15 cellular contexts compared by ENCODE assay signal in genomic region chr9:133360400-133361393, GRCh38. TPM values are rescaled to one million over a fixed set of nuclear protein-coding genes. Genes with fewer than 3 reads are reported as not detected.
A peak's percentile ranks its signal among the peaks of the same experiment; 100 is the strongest.
DNase-seq lines count a peak whose midpoint lies in the region; ATAC-seq, FAIRE-seq and TF ChIP-seq lines count a peak whose summit lies in the region.
"Had no signal": no experiment of that assay in that cellular context is flagged by ENCODE, and none has a peak within 500 bp of the region (broad histone marks: within the 10 kb centered on the region; RNA-seq: fewer than 3 reads in every experiment).

No MANE protein-coding gene starts in this region.

- FAIRE-seq in GM12892 (lab: Jason Lieb, UNC) (no peak), K562 (lab: Jason Lieb, UNC) (peak; percentile 64)

- H3K4me3 Mint-ChIP-seq in nephron progenitor cell = no peak overlapping the region

- no peak for DNase-seq in GM12892 (ENCODE audit: insufficient read length)
- DNase-seq in RWPE1 (ENCODE audit: low spot score) = no peak
- no peak for DNase-seq in K562 (ENCODE audit: extremely low read depth in 1 of 4, low spot score in 3 of 4)
- DNase-seq in nephron progenitor cell = no peak
- no peak for DNase-seq in body of pancreas
- DNase-seq in GM20000 (ENCODE audit: low spot score) = no peak
- DNase-seq in SK-N-SH = no peak
- DNase-seq: activated CD8-positive, alpha-beta memory T cell treated with anti-CD3 and anti-CD28 coated beads, Interleukin-2, amount 50 U/mL, for 48 hours; Calu3; NCI-H1048; NCI-H446; retina; T-helper 9 cell had no signal

- H3K4me1 ChIP-seq in K562 (replicated peaks in 1 of 2; ENCODE audit: control insufficient read depth in 2 of 2, insufficient read depth in 2 of 2, low read length in 2 of 2) (peaks cover 13 to 42% of the 10 kb centered on the region in 2 experiments; a peak in 4 of 5 replicates), body of pancreas (peaks cover 40% of the 10 kb centered on the region), SK-N-SH (ENCODE audit: control insufficient read depth in 1 of 2, insufficient read depth in 2 of 2, low read depth in 1 of 2, low read length in 1 of 2) (peaks cover 8 to 21% of the 10 kb centered on the region in 2 experiments; a peak in 2 of 4 replicates)

- in situ Hi-C loops in K562 (cut with MboI) = no loop called here

- H4K20me1 ChIP-seq in K562 (replicated peaks; ENCODE audit: control insufficient read depth, insufficient read depth, low read length) (peaks cover 35% of the 10 kb centered on the region), SK-N-SH (ENCODE audit: insufficient read depth) (peaks cover 34% of the 10 kb centered on the region)

- TF ChIP-seq RAD21 in K562 (CRISPR knock-in tag; conservative IDR thresholded peaks at IDR 0.05 in 1 of 2, IDR thresholded peaks at IDR 0.05 in 1 of 2) (no peak), SK-N-SH (IDR thresholded peaks at IDR 0.05; ENCODE audit: low read length) (no peak)

- H3K27ac Mint-ChIP-seq in nephron progenitor cell = peak overlapping the region; percentile 86

- no peak for TF ChIP-seq CTCF in RWPE1 (conservative IDR thresholded peaks at IDR 0.05; ENCODE audit: low read depth)
- no peak for TF ChIP-seq CTCF in K562 (IDR thresholded peaks at IDR 0.05 in 2 of 3, conservative IDR thresholded peaks at IDR 0.05 in 1 of 3; ENCODE audit: insufficient read depth in 2 of 3, low read depth in 1 of 3, low read length in 3 of 3)
- TF ChIP-seq CTCF in nephron progenitor cell (IDR thresholded peaks at IDR 0.05) = no peak
- TF ChIP-seq CTCF in body of pancreas (IDR thresholded peaks at IDR 0.05) = no peak
- TF ChIP-seq CTCF in GM20000 (IDR thresholded peaks at IDR 0.05; ENCODE audit: extremely low read depth, missing control alignments) = no peak
- TF ChIP-seq CTCF in SK-N-SH (IDR thresholded peaks at IDR 0.05) = no peak

- TF ChIP-seq EP300 in K562 (IDR thresholded peaks at IDR 0.05; ENCODE audit: low read length) (no peak), SK-N-SH (IDR thresholded peaks at IDR 0.05; ENCODE audit: borderline replicate concordance in 1 of 2, low read depth in 1 of 2, low read length in 1 of 2) (no peak)

- TF ChIP-seq POLR2A in GM12892 (IDR thresholded peaks at IDR 0.05; ENCODE audit: low read depth, low read length) = 0 out of 2 replicates have a peak, but pooled peaks have one; percentile 38
- peak; percentile 61 for TF ChIP-seq POLR2A in K562 (conservative IDR thresholded peaks at IDR 0.05)
- no peak for TF ChIP-seq POLR2A in body of pancreas (IDR thresholded peaks at IDR 0.05)

- H3K27me3 Mint-ChIP-seq in nephron progenitor cell (ENCODE audit: low read depth, poor library complexity) = no peaks in the 10 kb centered on the region

- peaks cover 41% of the 10 kb centered on the region for H3K36me3 Mint-ChIP-seq in nephron progenitor cell (ENCODE audit: low read depth)

- no peaks in the 10 kb centered on the region for H3K9me2 ChIP-seq in SK-N-SH

- no peaks in the 10 kb centered on the region for H3K9me1 ChIP-seq in K562 (ENCODE audit: control insufficient read depth, insufficient read depth, low read length)

- peak overlapping the region in 1 of 2 experiments; percentile 70; a peak in 1 of 4 replicates for H3K9ac ChIP-seq in K562 (ENCODE audit: insufficient read depth in 1 of 2, low read depth in 2 of 2, low read length in 2 of 2)
- no peak overlapping the region for H3K9ac ChIP-seq in SK-N-SH

- CTCF ChIA-PET in RWPE1 (lab: Yijun Ruan, JAX) = interaction anchor here (0.6 to 1.3 kb wide), 4 partner anchors 14 to 44 kb away, joined by 3 to 5 read pairs (median 4); no protein-coding TSS in a partner anchor
- CTCF ChIA-PET in K562 (lab: Yijun Ruan, JAX; ENCODE audit: low intra/inter-chr PET ratio) = no interaction called here
- CTCF ChIA-PET in SK-N-SH (lab: Yijun Ruan, JAX) = interaction anchor here (0.8 to 3.3 kb wide), 4 partner anchors 15 to 125 kb away, joined by 3 to 19 read pairs (median 4); no protein-coding TSS in a partner anchor

- no peaks in the 10 kb centered on the region for H3K27me3 ChIP-seq in K562 (ENCODE audit: control insufficient read depth in 2 of 2, insufficient read depth in 2 of 2, low read length in 2 of 2)
- no peaks in the 10 kb centered on the region for H3K27me3 ChIP-seq in body of pancreas
- no peaks in the 10 kb centered on the region for H3K27me3 ChIP-seq in SK-N-SH (ENCODE audit: insufficient read depth)

- H3K9me3 ChIP-seq in K562 (replicated peaks; ENCODE audit: control insufficient read depth, insufficient read depth, low read depth, low read length) (no peaks in the 10 kb centered on the region), body of pancreas (no peaks in the 10 kb centered on the region), SK-N-SH (no peaks in the 10 kb centered on the region)
- H3K9me3 ChIP-seq: thoracic aorta had no signal

- H2AFZ ChIP-seq in K562 (ENCODE audit: low read depth, low read length) (no peak overlapping the region), SK-N-SH (ENCODE audit: low read depth) (no peak overlapping the region)

- no peak overlapping the region for H3K4me3 ChIP-seq in K562
- H3K4me3 ChIP-seq in body of pancreas = no peak overlapping the region
- no peak overlapping the region for H3K4me3 ChIP-seq in SK-N-SH (ENCODE audit: low read depth in 2 of 2, low read length in 1 of 2)
- H3K4me3 ChIP-seq: thoracic aorta had no signal

- H3F3A ChIP-seq in SK-N-SH (replicated peaks; ENCODE audit: insufficient read depth) = peaks cover 24% of the 10 kb centered on the region

- BruUV-seq in K562 (replicated peaks; lab: Mats Ljungman, UMichigan) = no TSS peak

- no peaks in the 10 kb centered on the region for H3K9me3 Mint-ChIP-seq in nephron progenitor cell

- peak overlapping the region; percentile 75 for H3K27ac ChIP-seq in RWPE1
- no peak overlapping the region for H3K27ac ChIP-seq in K562 (ENCODE audit: extremely low read depth, low read depth, low read length)
- peak overlapping the region in 1 of 4 donors; percentile 17 for H3K27ac ChIP-seq in body of pancreas
- no peak overlapping the region for H3K27ac ChIP-seq in SK-N-SH (ENCODE audit: low read depth in 2 of 2, low read length in 1 of 2)
- H3K27ac ChIP-seq: thoracic aorta had no signal

- intact Hi-C loops in K562 (cut with micrococcal nuclease) (no loop called here), body of pancreas (cut with DNase I) (no loop called here)

- H3K4me1 Mint-ChIP-seq in nephron progenitor cell = peaks cover 34% of the 10 kb centered on the region

- POLR2A ChIA-PET in RWPE1 (lab: Yijun Ruan, JAX; ENCODE audit: low non-redundant PET) (interaction anchor here (0.6 kb wide), 1 partner anchor 29 kb away, joined by 4 read pairs; no protein-coding TSS in a partner anchor), K562 (lab: Yijun Ruan, JAX) (interaction anchor here (0.7 to 7.4 kb wide), 6 partner anchors 10 to 461 kb away, joined by 3 to 109 read pairs (median 6); partner anchors contain the start of gene CACFD1), SK-N-SH (lab: Yijun Ruan, JAX) (interaction anchor here (1.2 kb wide), 1 partner anchor 13 kb away, joined by 4 read pairs; the partner anchor contains the start of genes MED22 and RPL7A)

- WGBS in K562 (ENCODE audit: insufficient coverage, low coverage, missing lambda C conversion rate) = 86% methylated on average over 18 of the region's 21 CpGs
- 66 to 73% methylated on average over 21 of the region's 21 CpGs for WGBS in body of pancreas, 2 donors
- WGBS in SK-N-SH (ENCODE audit: low lambda C conversion rate) = 91% methylated on average over 19 of the region's 21 CpGs

- no peak overlapping the region for H3K4me2 ChIP-seq in K562 (ENCODE audit: insufficient read depth, low read length)
- no peak overlapping the region for H3K4me2 ChIP-seq in SK-N-SH

- peak; percentile 1; the same call in 1 of the 3 replicates for ATAC-seq in K562
- no peak for ATAC-seq in body of pancreas
- ATAC-seq: Panc1 had no signal

- H3K79me2 ChIP-seq in K562 (ENCODE audit: control insufficient read depth, insufficient read depth, low read length) (peaks cover 26% of the 10 kb centered on the region), SK-N-SH (ENCODE audit: insufficient read depth) (peaks cover 59% of the 10 kb centered on the region)

- H3K36me3 ChIP-seq in K562 (ENCODE audit: control insufficient read depth, insufficient read depth, low read length) (peaks cover 82% of the 10 kb centered on the region), body of pancreas (replicated peaks in 1 of 2; ENCODE audit: insufficient read depth in 1 of 2, low read depth in 2 of 2) (peaks cover 0 to 20% of the 10 kb centered on the region in 2 donors), SK-N-SH (replicated peaks in 1 of 2; ENCODE audit: control insufficient read depth in 1 of 2, insufficient read depth in 2 of 2, low read length in 1 of 2) (peaks cover 17 to 62% of the 10 kb centered on the region in 2 experiments)

RNA-seq across cellular contexts. Expression of gene SURF2, which starts 4.3 kb away (rescaled TPM):
- polyA plus RNA-seq in GM12892 (2012; ENCODE audit: missing spikeins) = 17.1 TPM
- 2.1 and 4.8 TPM in 2 replicates for total RNA-seq in K562 (2011; cell fraction: chromatin; rRNA removed; ENCODE audit: low replicate concordance)
- 5.7 and 6.1 TPM in 2 replicates for total RNA-seq in K562 (2011; cell fraction: nucleolus; rRNA removed)
- 3.4 and 7.6 TPM in 2 replicates for total RNA-seq in K562 (2011; cell fraction: nucleoplasm; rRNA removed)
- total RNA-seq in K562 (2014; rRNA removed) = 82.5 and 83.0 TPM in 2 replicates
- 18.6 and 19.8 TPM in 2 replicates for total RNA-seq in K562 (2014; rRNA removed; fragmentation: Illumina TruSeq; extraction: Trizol)
- 37.0 and 37.3 TPM in 2 replicates for total RNA-seq in K562 (2015; rRNA removed; fragmentation: Illumina TruSeq; extraction: Trizol)
- 38.3 and 43.3 TPM in 2 replicates for total RNA-seq in K562 (2021)
- polyA plus RNA-seq in K562 (2011; rRNA removed) = 7.3 and 9.7 TPM in 2 replicates
- polyA plus RNA-seq in K562 (2011; cell fraction: cytosol; rRNA removed) = 11.8 and 44.2 TPM in 2 replicates
- polyA plus RNA-seq in K562 (2011; cell fraction: nucleus; rRNA removed) = 6.8 and 14.0 TPM in 2 replicates
- 30.9 and 47.7 TPM in 2 replicates for polyA plus RNA-seq in K562 (2012)
- polyA plus RNA-seq in K562 (2014; fragmentation: Illumina TruSeq; extraction: Trizol) = 21.3 and 32.2 TPM in 2 replicates
- 10 to 100 TPM in 1 of 2 experiments, 1 to 10 TPM in 1; 5.5 to 10.2 TPM for polyA plus RNA-seq in K562 (2014; fragmentation: Nextera tagmentation; extraction: Ambion mirVana)
- 52.4 and 58.9 TPM in 2 replicates for polyA plus RNA-seq in K562 (2014; rRNA removed)
- 7.6 TPM in 2 replicates for polyA minus RNA-seq in K562 (2011; rRNA and poly(A)+ RNA removed)
- 10.3 and 16.3 TPM in 2 replicates for polyA minus RNA-seq in K562 (2011; cell fraction: cytosol; rRNA and poly(A)+ RNA removed)
- polyA minus RNA-seq in K562 (2011; cell fraction: nucleus; rRNA and poly(A)+ RNA removed) = 4.1 and 4.2 TPM in 2 replicates
- 10 to 100 TPM; 20.0 to 27.0 TPM for total RNA-seq in body of pancreas
- 35.7 and 46.8 TPM in 2 replicates for polyA plus RNA-seq in SK-N-SH (2012; rRNA removed)
- 43.6 and 46.4 TPM in 2 replicates for polyA plus RNA-seq in SK-N-SH (2012; cell fraction: cytosol; rRNA removed)
- polyA plus RNA-seq in SK-N-SH (2012; cell fraction: nucleus; rRNA removed) = 18.4 and 29.1 TPM in 2 replicates

RNA-seq across cellular contexts. Expression of gene SURF1, which starts 4.4 kb away (rescaled TPM):
- polyA plus RNA-seq in GM12892 (2012; ENCODE audit: missing spikeins) = 23.6 TPM
- total RNA-seq in K562 (2011; cell fraction: chromatin; rRNA removed; ENCODE audit: low replicate concordance) = 14.8 and 38.0 TPM in 2 replicates
- 35.1 and 38.5 TPM in 2 replicates for total RNA-seq in K562 (2011; cell fraction: nucleolus; rRNA removed)
- 27.0 and 30.6 TPM in 2 replicates for total RNA-seq in K562 (2011; cell fraction: nucleoplasm; rRNA removed)
- total RNA-seq in K562 (2014; rRNA removed) (17.9 and 20.8 TPM in 2 replicates), K562 (2014; rRNA removed; fragmentation: Illumina TruSeq; extraction: Trizol) (20.9 and 21.2 TPM in 2 replicates), K562 (2015; rRNA removed; fragmentation: Illumina TruSeq; extraction: Trizol) (15.5 and 16.6 TPM in 2 replicates), K562 (2021) (26.7 and 26.8 TPM in 2 replicates), body of pancreas (10 to 100 TPM; 31.0 to 43.1 TPM)
- polyA plus RNA-seq in K562 (2011; rRNA removed) (28.6 and 29.8 TPM in 2 replicates), K562 (2014; fragmentation: Illumina TruSeq; extraction: Trizol) (19.1 and 22.2 TPM in 2 replicates), K562 (2014; fragmentation: Nextera tagmentation; extraction: Ambion mirVana) (10 to 100 TPM; 16.1 to 16.3 TPM), K562 (2014; rRNA removed) (30.4 and 31.3 TPM in 2 replicates), SK-N-SH (2012; rRNA removed) (97.9 and 103 TPM in 2 replicates)
- polyA plus RNA-seq in K562 (2011; cell fraction: cytosol; rRNA removed) = 20.7 and 21.2 TPM in 2 replicates
- polyA plus RNA-seq in K562 (2011; cell fraction: nucleus; rRNA removed) = 52.8 and 56.6 TPM in 2 replicates
- polyA plus RNA-seq in K562 (2012) = 23.6 and 38.1 TPM in 2 replicates
- 10.4 and 13.1 TPM in 2 replicates for polyA minus RNA-seq in K562 (2011; rRNA and poly(A)+ RNA removed)
- 6.1 and 6.4 TPM in 2 replicates for polyA minus RNA-seq in K562 (2011; cell fraction: cytosol; rRNA and poly(A)+ RNA removed)
- 7.0 and 9.7 TPM in 2 replicates for polyA minus RNA-seq in K562 (2011; cell fraction: nucleus; rRNA and poly(A)+ RNA removed)
- 88.7 and 93.3 TPM in 2 replicates for polyA plus RNA-seq in SK-N-SH (2012; cell fraction: cytosol; rRNA removed)
- 110 and 112 TPM in 2 replicates for polyA plus RNA-seq in SK-N-SH (2012; cell fraction: nucleus; rRNA removed)

RNA-seq across cellular contexts. Expression of gene RPL7A, which starts 12.7 kb away (rescaled TPM):
- polyA plus RNA-seq in GM12892 (2012; ENCODE audit: missing spikeins) = 4,474 TPM
- 435 and 818 TPM in 2 replicates for total RNA-seq in K562 (2011; cell fraction: chromatin; rRNA removed; ENCODE audit: low replicate concordance)
- 981 and 1,003 TPM in 2 replicates for total RNA-seq in K562 (2011; cell fraction: nucleolus; rRNA removed)
- total RNA-seq in K562 (2011; cell fraction: nucleoplasm; rRNA removed) = 983 and 1,497 TPM in 2 replicates
- total RNA-seq in K562 (2014; rRNA removed) (2,031 and 2,305 TPM in 2 replicates), K562 (2014; rRNA removed; fragmentation: Illumina TruSeq; extraction: Trizol) (2,847 and 3,141 TPM in 2 replicates), K562 (2015; rRNA removed; fragmentation: Illumina TruSeq; extraction: Trizol) (3,167 and 3,195 TPM in 2 replicates), K562 (2021) (2,893 and 3,009 TPM in 2 replicates), body of pancreas (1,000 to 10,000 TPM; 1,478 to 1,480 TPM)
- polyA plus RNA-seq in K562 (2011; rRNA removed) (2,555 and 3,221 TPM in 2 replicates), K562 (2014; fragmentation: Illumina TruSeq; extraction: Trizol) (3,627 and 3,760 TPM in 2 replicates), K562 (2014; fragmentation: Nextera tagmentation; extraction: Ambion mirVana) (1,000 to 10,000 TPM; 1,935 to 2,418 TPM), K562 (2014; rRNA removed) (2,051 and 2,652 TPM in 2 replicates), SK-N-SH (2012; rRNA removed) (3,936 and 4,121 TPM in 2 replicates)
- polyA plus RNA-seq in K562 (2011; cell fraction: cytosol; rRNA removed) = 2,594 and 3,399 TPM in 2 replicates
- polyA plus RNA-seq in K562 (2011; cell fraction: nucleus; rRNA removed) = 1,411 and 1,919 TPM in 2 replicates
- 2,443 and 5,674 TPM in 2 replicates for polyA plus RNA-seq in K562 (2012)
- polyA minus RNA-seq in K562 (2011; rRNA and poly(A)+ RNA removed) = 2,918 and 2,983 TPM in 2 replicates
- 1,280 and 1,366 TPM in 2 replicates for polyA minus RNA-seq in K562 (2011; cell fraction: cytosol; rRNA and poly(A)+ RNA removed)
- 400 and 734 TPM in 2 replicates for polyA minus RNA-seq in K562 (2011; cell fraction: nucleus; rRNA and poly(A)+ RNA removed)
- polyA plus RNA-seq in SK-N-SH (2012; cell fraction: cytosol; rRNA removed) = 3,968 and 4,002 TPM in 2 replicates
- 1,782 and 2,085 TPM in 2 replicates for polyA plus RNA-seq in SK-N-SH (2012; cell fraction: nucleus; rRNA removed)

RNA-seq across cellular contexts. Expression of gene MED22, which starts 12.8 kb away (rescaled TPM):
- polyA plus RNA-seq in GM12892 (2012; ENCODE audit: missing spikeins) = 10.1 TPM
- total RNA-seq in K562 (2011; cell fraction: chromatin; rRNA removed; ENCODE audit: low replicate concordance) = 32.2 and 75.9 TPM in 2 replicates
- 43.3 and 44.7 TPM in 2 replicates for total RNA-seq in K562 (2011; cell fraction: nucleolus; rRNA removed)
- total RNA-seq in K562 (2011; cell fraction: nucleoplasm; rRNA removed) = 40.6 and 56.1 TPM in 2 replicates
- 27.2 and 28.0 TPM in 2 replicates for total RNA-seq in K562 (2014; rRNA removed)
- total RNA-seq in K562 (2014; rRNA removed; fragmentation: Illumina TruSeq; extraction: Trizol) = 7.7 and 9.4 TPM in 2 replicates
- 22.3 and 22.6 TPM in 2 replicates for total RNA-seq in K562 (2015; rRNA removed; fragmentation: Illumina TruSeq; extraction: Trizol)
- total RNA-seq in K562 (2021) = 32.4 and 35.6 TPM in 2 replicates
- 23.4 and 33.6 TPM in 2 replicates for polyA plus RNA-seq in K562 (2011; rRNA removed)
- polyA plus RNA-seq in K562 (2011; cell fraction: cytosol; rRNA removed) = 28.9 and 48.4 TPM in 2 replicates
- polyA plus RNA-seq in K562 (2011; cell fraction: nucleus; rRNA removed) = 91.8 and 102 TPM in 2 replicates
- 24.0 and 26.3 TPM in 2 replicates for polyA plus RNA-seq in K562 (2012)
- polyA plus RNA-seq in K562 (2014; fragmentation: Illumina TruSeq; extraction: Trizol) = 15.5 and 23.8 TPM in 2 replicates
- 1 to 10 TPM in 1 of 2 experiments, under 1 TPM in 1; 0.73 to 1.4 TPM for polyA plus RNA-seq in K562 (2014; fragmentation: Nextera tagmentation; extraction: Ambion mirVana)
- polyA plus RNA-seq in K562 (2014; rRNA removed) = 32.6 and 34.8 TPM in 2 replicates
- polyA minus RNA-seq in K562 (2011; rRNA and poly(A)+ RNA removed) = 12.6 and 25.7 TPM in 2 replicates
- 16.2 and 27.5 TPM in 2 replicates for polyA minus RNA-seq in K562 (2011; cell fraction: cytosol; rRNA and poly(A)+ RNA removed)
- 15.6 and 19.2 TPM in 2 replicates for polyA minus RNA-seq in K562 (2011; cell fraction: nucleus; rRNA and poly(A)+ RNA removed)
- 10 to 100 TPM; 15.8 to 16.3 TPM for total RNA-seq in body of pancreas
- 23.0 and 27.9 TPM in 2 replicates for polyA plus RNA-seq in SK-N-SH (2012; rRNA removed)
- polyA plus RNA-seq in SK-N-SH (2012; cell fraction: cytosol; rRNA removed) = 9.9 and 15.3 TPM in 2 replicates
- 62.6 and 75.5 TPM in 2 replicates for polyA plus RNA-seq in SK-N-SH (2012; cell fraction: nucleus; rRNA removed)

RNA-seq across cellular contexts. Expression of gene SURF4, which starts 15.2 kb away (rescaled TPM):
- polyA plus RNA-seq in GM12892 (2012; ENCODE audit: missing spikeins) = 47.8 TPM
- total RNA-seq in K562 (2011; cell fraction: chromatin; rRNA removed; ENCODE audit: low replicate concordance) = 165 and 371 TPM in 2 replicates
- 360 and 416 TPM in 2 replicates for total RNA-seq in K562 (2011; cell fraction: nucleolus; rRNA removed)
- 387 and 460 TPM in 2 replicates for total RNA-seq in K562 (2011; cell fraction: nucleoplasm; rRNA removed)
- total RNA-seq in K562 (2014; rRNA removed) = 158 and 200 TPM in 2 replicates
- total RNA-seq in K562 (2014; rRNA removed; fragmentation: Illumina TruSeq; extraction: Trizol) = 110 and 137 TPM in 2 replicates
- total RNA-seq in K562 (2015; rRNA removed; fragmentation: Illumina TruSeq; extraction: Trizol) = 128 and 130 TPM in 2 replicates
- total RNA-seq in K562 (2021) = 175 and 181 TPM in 2 replicates
- 174 and 176 TPM in 2 replicates for polyA plus RNA-seq in K562 (2011; rRNA removed)
- 241 and 245 TPM in 2 replicates for polyA plus RNA-seq in K562 (2011; cell fraction: cytosol; rRNA removed)
- polyA plus RNA-seq in K562 (2011; cell fraction: nucleus; rRNA removed) = 131 and 161 TPM in 2 replicates
- polyA plus RNA-seq in K562 (2012) = 137 and 203 TPM in 2 replicates
- polyA plus RNA-seq in K562 (2014; fragmentation: Illumina TruSeq; extraction: Trizol) = 144 and 148 TPM in 2 replicates
- 10 to 100 TPM in 1 of 2 experiments, 1 to 10 TPM in 1; 8.4 to 13.5 TPM for polyA plus RNA-seq in K562 (2014; fragmentation: Nextera tagmentation; extraction: Ambion mirVana)
- polyA plus RNA-seq in K562 (2014; rRNA removed) = 116 and 147 TPM in 2 replicates
- 117 and 140 TPM in 2 replicates for polyA minus RNA-seq in K562 (2011; rRNA and poly(A)+ RNA removed)
- polyA minus RNA-seq in K562 (2011; cell fraction: cytosol; rRNA and poly(A)+ RNA removed) = 116 and 143 TPM in 2 replicates
- 25.7 and 40.3 TPM in 2 replicates for polyA minus RNA-seq in K562 (2011; cell fraction: nucleus; rRNA and poly(A)+ RNA removed)
- total RNA-seq in body of pancreas = 100 to 1,000 TPM in 1 of 2 donors, 10 to 100 TPM in 1; 93.9 to 109 TPM
- 156 and 165 TPM in 2 replicates for polyA plus RNA-seq in SK-N-SH (2012; rRNA removed)
- polyA plus RNA-seq in SK-N-SH (2012; cell fraction: cytosol; rRNA removed) = 129 and 166 TPM in 2 replicates
- polyA plus RNA-seq in SK-N-SH (2012; cell fraction: nucleus; rRNA removed) = 98.0 and 123 TPM in 2 replicates

Comparison
In these comparisons a context has a peak if more than half of its experiments do, and no peak if none do; other contexts are left out.
1. POLR2A ChIP-seq: peak in GM12892 (single experiment) and K562 (single experiment); none in body of pancreas (0 of 3).